2 cellular contexts compared by ENCODE assay signal in genomic region chr7:65749039-65749438, GRCh38.
TF ChIP-seq lines count a peak whose summit lies in the region.

No MANE protein-coding gene starts in this region.

TF ChIP-seq in GM12878, 131 proteins besides CTCF, POLR2A, EP300 and RAD21:
- no peak for TF ChIP-seq ZNF24 (IDR thresholded peaks at IDR 0.05)
- no peak for TF ChIP-seq ETV6 (conservative IDR thresholded peaks at IDR 0.05 in 1 of 2, IDR thresholded peaks at IDR 0.05 in 1 of 2; ENCODE audit: borderline replicate concordance in 1 of 2, low read depth in 1 of 2)
- no peak for TF ChIP-seq KLF5 (IDR thresholded peaks at IDR 0.05; ENCODE audit: partially characterized antibody)
- no peak for TF ChIP-seq E4F1 (IDR thresholded peaks at IDR 0.05; ENCODE audit: borderline replicate concordance, partially characterized antibody)
- no peak for TF ChIP-seq MXI1 (IDR thresholded peaks at IDR 0.05; ENCODE audit: low read depth, low read length)
- no peak for TF ChIP-seq NR2C1 (IDR thresholded peaks at IDR 0.05)
- TF ChIP-seq ZNF622 (IDR thresholded peaks at IDR 0.05): no peak
- TF ChIP-seq, protein P1, sequence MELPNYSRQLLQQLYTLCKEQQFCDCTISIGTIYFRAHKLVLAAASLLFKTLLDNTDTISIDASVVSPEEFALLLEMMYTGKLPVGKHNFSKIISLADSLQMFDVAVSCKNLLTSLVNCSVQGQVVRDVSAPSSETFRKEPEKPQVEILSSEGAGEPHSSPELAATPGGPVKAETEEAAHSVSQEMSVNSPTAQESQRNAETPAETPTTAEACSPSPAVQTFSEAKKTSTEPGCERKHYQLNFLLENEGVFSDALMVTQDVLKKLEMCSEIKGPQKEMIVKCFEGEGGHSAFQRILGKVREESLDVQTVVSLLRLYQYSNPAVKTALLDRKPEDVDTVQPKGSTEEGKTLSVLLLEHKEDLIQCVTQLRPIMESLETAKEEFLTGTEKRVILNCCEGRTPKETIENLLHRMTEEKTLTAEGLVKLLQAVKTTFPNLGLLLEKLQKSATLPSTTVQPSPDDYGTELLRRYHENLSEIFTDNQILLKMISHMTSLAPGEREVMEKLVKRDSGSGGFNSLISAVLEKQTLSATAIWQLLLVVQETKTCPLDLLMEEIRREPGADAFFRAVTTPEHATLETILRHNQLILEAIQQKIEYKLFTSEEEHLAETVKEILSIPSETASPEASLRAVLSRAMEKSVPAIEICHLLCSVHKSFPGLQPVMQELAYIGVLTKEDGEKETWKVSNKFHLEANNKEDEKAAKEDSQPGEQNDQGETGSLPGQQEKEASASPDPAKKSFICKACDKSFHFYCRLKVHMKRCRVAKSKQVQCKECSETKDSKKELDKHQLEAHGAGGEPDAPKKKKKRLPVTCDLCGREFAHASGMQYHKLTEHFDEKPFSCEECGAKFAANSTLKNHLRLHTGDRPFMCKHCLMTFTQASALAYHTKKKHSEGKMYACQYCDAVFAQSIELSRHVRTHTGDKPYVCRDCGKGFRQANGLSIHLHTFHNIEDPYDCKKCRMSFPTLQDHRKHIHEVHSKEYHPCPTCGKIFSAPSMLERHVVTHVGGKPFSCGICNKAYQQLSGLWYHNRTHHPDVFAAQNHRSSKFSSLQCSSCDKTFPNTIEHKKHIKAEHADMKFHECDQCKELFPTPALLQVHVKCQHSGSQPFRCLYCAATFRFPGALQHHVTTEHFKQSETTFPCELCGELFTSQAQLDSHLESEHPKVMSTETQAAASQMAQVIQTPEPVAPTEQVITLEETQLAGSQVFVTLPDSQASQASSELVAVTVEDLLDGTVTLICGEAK (IDR thresholded peaks at IDR 0.05; ENCODE audit: borderline replicate concordance): no peak
- TF ChIP-seq, protein P2, sequence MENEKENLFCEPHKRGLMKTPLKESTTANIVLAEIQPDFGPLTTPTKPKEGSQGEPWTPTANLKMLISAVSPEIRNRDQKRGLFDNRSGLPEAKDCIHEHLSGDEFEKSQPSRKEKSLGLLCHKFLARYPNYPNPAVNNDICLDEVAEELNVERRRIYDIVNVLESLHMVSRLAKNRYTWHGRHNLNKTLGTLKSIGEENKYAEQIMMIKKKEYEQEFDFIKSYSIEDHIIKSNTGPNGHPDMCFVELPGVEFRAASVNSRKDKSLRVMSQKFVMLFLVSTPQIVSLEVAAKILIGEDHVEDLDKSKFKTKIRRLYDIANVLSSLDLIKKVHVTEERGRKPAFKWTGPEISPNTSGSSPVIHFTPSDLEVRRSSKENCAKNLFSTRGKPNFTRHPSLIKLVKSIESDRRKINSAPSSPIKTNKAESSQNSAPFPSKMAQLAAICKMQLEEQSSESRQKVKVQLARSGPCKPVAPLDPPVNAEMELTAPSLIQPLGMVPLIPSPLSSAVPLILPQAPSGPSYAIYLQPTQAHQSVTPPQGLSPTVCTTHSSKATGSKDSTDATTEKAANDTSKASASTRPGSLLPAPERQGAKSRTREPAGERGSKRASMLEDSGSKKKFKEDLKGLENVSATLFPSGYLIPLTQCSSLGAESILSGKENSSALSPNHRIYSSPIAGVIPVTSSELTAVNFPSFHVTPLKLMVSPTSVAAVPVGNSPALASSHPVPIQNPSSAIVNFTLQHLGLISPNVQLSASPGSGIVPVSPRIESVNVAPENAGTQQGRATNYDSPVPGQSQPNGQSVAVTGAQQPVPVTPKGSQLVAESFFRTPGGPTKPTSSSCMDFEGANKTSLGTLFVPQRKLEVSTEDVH (IDR thresholded peaks at IDR 0.05; ENCODE audit: low read depth, partially characterized antibody): no peak
- TF ChIP-seq CREM (IDR thresholded peaks at IDR 0.05; ENCODE audit: low read depth): no peak
- no peak for TF ChIP-seq IKZF2 (IDR thresholded peaks at IDR 0.05)
- no peak for TF ChIP-seq TCF7 (IDR thresholded peaks at IDR 0.05; ENCODE audit: borderline replicate concordance)
- TF ChIP-seq ESRRA (IDR thresholded peaks at IDR 0.05; ENCODE audit: low read length): no peak
- TF ChIP-seq ZSCAN29 (IDR thresholded peaks at IDR 0.05): no peak
- TF ChIP-seq YBX1 (IDR thresholded peaks at IDR 0.05): no peak
- TF ChIP-seq ZNF217 (IDR thresholded peaks at IDR 0.05): no peak
- TF ChIP-seq CEBPB (IDR thresholded peaks at IDR 0.05; ENCODE audit: borderline replicate concordance in 1 of 2, low read depth in 2 of 2, low read length in 2 of 2): no peak
- no peak for TF ChIP-seq HDAC2 (IDR thresholded peaks at IDR 0.05)
- TF ChIP-seq, protein P3, sequence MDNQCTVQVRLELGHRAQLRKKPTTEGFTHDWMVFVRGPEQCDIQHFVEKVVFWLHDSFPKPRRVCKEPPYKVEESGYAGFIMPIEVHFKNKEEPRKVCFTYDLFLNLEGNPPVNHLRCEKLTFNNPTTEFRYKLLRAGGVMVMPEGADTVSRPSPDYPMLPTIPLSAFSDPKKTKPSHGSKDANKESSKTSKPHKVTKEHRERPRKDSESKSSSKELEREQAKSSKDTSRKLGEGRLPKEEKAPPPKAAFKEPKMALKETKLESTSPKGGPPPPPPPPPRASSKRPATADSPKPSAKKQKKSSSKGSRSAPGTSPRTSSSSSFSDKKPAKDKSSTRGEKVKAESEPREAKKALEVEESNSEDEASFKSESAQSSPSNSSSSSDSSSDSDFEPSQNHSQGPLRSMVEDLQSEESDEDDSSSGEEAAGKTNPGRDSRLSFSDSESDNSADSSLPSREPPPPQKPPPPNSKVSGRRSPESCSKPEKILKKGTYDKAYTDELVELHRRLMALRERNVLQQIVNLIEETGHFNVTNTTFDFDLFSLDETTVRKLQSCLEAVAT (IDR thresholded peaks at IDR 0.05): no peak
- no peak for TF ChIP-seq SRF (IDR thresholded peaks at IDR 0.05; ENCODE audit: low read depth in 2 of 2, low read length in 2 of 2)

TF ChIP-seq in SK-N-SH, 30 proteins besides CTCF, POLR2A, EP300 and RAD21:
- TF ChIP-seq RFX5 (IDR thresholded peaks at IDR 0.05; ENCODE audit: low read length) (no peak), EZH2phosphoT487 (IDR thresholded peaks at IDR 0.05; ENCODE audit: borderline replicate concordance, low read depth) (no peak), CHD2 (IDR thresholded peaks at IDR 0.05; ENCODE audit: low read length, partially characterized antibody) (no peak), TEAD4 (IDR thresholded peaks at IDR 0.05; ENCODE audit: borderline replicate concordance, insufficient read depth) (no peak), FOSL2 (IDR thresholded peaks at IDR 0.05; ENCODE audit: borderline replicate concordance, low read depth) (no peak), FOXM1 (IDR thresholded peaks at IDR 0.05; ENCODE audit: low read depth) (no peak), NFIC (IDR thresholded peaks at IDR 0.05; ENCODE audit: borderline replicate concordance) (no peak), GATA2 (CRISPR knock-in tag; IDR thresholded peaks at IDR 0.05) (no peak)
